8 cellular contexts compared by ENCODE assay signal in genomic region chr10:117216611-117217195, GRCh38. TPM values are rescaled to one million over a fixed set of nuclear protein-coding genes. Genes with fewer than 3 reads are reported as not detected.
DNase-seq lines count a peak whose midpoint lies in the region; ATAC-seq and TF ChIP-seq lines count a peak whose summit lies in the region.

No MANE protein-coding gene starts in this region.

- peak overlapping the region in 7 of 8 donors; percentile 55 to 77 (median 67) for H3K4me3 Mint-ChIP-seq in naive B cell

- H3K9me3 Mint-ChIP-seq in naive B cell, result peaks cover 3 to 25% (median 11%) of the 10 kb centered on the region in 7 donors

- H3K36me3 ChIP-seq in NT2/D1 (ENCODE audit: insufficient read depth, insufficient read length, low read length), result no peaks in the 10 kb centered on the region
- no peaks in the 10 kb centered on the region for H3K36me3 ChIP-seq in esophagus squamous epithelium

- H3K27me3 ChIP-seq in NT2/D1 (ENCODE audit: insufficient read depth, insufficient read length) (peaks cover 23% of the 10 kb centered on the region), esophagus squamous epithelium (peaks cover 0 to 91% (median 9%) of the 10 kb centered on the region in 4 donors)

- ATAC-seq in GM18909 (IDR thresholded peaks at IDR 0.05; ENCODE audit: poor library complexity, unreplicated experiment) (peak; percentile 88), HG03280 (IDR thresholded peaks at IDR 0.05; ENCODE audit: unreplicated experiment) (peak; percentile 85), naive B cell (ENCODE audit: low read depth in 2 of 2) (peak; percentile 64 to 71)

- H3K27ac Mint-ChIP-seq in naive B cell, result peak overlapping the region in 1 of 6 donors; percentile 85

- no peak overlapping the region for H3K4me3 ChIP-seq in NT2/D1 (ENCODE audit: insufficient read length, low read depth)
- H3K4me3 ChIP-seq in esophagus squamous epithelium, result peak overlapping the region; percentile 30 to 62 (median 51)

- no peak for TF ChIP-seq POLR2A in esophagus squamous epithelium (IDR thresholded peaks at IDR 0.05)

- WGBS in esophagus squamous epithelium, 2 donors, result 0 to 1% methylated on average over 1 to 17 of the region's 52 CpGs

- H3K27ac ChIP-seq in esophagus squamous epithelium, result no peak overlapping the region

- intact Hi-C loops in esophagus squamous epithelium (cut with DNase I), result loop anchor here (10.0 kb wide), 2 partner anchors 98 to 238 kb away; no protein-coding TSS in a partner anchor

- peaks cover 27 to 59% (median 45%) of the 10 kb centered on the region in 3 donors for H3K27me3 Mint-ChIP-seq in naive B cell

- peaks cover 0 to 9% of the 10 kb centered on the region in 2 donors for H3K36me3 Mint-ChIP-seq in naive B cell

- H3K4me1 Mint-ChIP-seq in naive B cell, result peaks cover 0 to 15% (median 0%) of the 10 kb centered on the region in 3 donors

- peak; percentile 98 to 100 (median 99) for TF ChIP-seq CTCF in esophagus squamous epithelium (IDR thresholded peaks at IDR 0.05)

- H3K9ac ChIP-seq in NT2/D1 (ENCODE audit: insufficient read length, low read depth), result peak overlapping the region; percentile 50

- peaks cover 31% of the 10 kb centered on the region for H3K9me3 ChIP-seq in NT2/D1 (ENCODE audit: insufficient read depth, low read length)
- H3K9me3 ChIP-seq in esophagus squamous epithelium, result peaks cover 0 to 4% (median 0%) of the 10 kb centered on the region in 3 donors

- H3K4me1 ChIP-seq in NT2/D1 (ENCODE audit: insufficient read depth, insufficient read length) (peaks cover 3% of the 10 kb centered on the region), esophagus squamous epithelium (peaks cover 10 to 26% (median 13%) of the 10 kb centered on the region in 3 donors)

- DNase-seq in Ammon's horn (ENCODE audit: low spot score) (peak; percentile 74), NT2/D1 (ENCODE audit: low read depth, low spot score) (peak; percentile 63), esophagus squamous epithelium (lab: John Stamatoyannopoulos, UW) (no peak), naive B cell (peak; percentile 51)
- DNase-seq in activated T-cell treated with anti-CD3 and anti-CD28 coated beads, Interleukin-2, amount 50 U/mL, for 1 hour, result peak; percentile 76
- DNase-seq in stimulated activated CD8-positive, alpha-beta memory T cell treated with anti-CD3 and anti-CD28 coated beads, Interleukin-7, amount 100 ng/mL, for 4 hours (ENCODE audit: low read depth in 2 of 2), result peak; percentile 25 to 51

RNA-seq across cellular contexts. Expression of gene KCNK18, which starts 19.4 kb away (rescaled TPM):
- total RNA-seq in esophagus squamous epithelium, result not detected
- not detected for polyA plus RNA-seq in naive B cell (ENCODE audit: low read depth in 6 of 6)

RNA-seq across cellular contexts. Expression of gene SLC18A2, which starts 24.2 kb away (rescaled TPM):
- 1 to 10 TPM in 2 of 4 donors, under 1 TPM in 2; 0.11 to 2.9 (median 0.68) TPM for total RNA-seq in esophagus squamous epithelium
- polyA plus RNA-seq in naive B cell (ENCODE audit: low read depth in 6 of 6), result under 1 TPM in 4 of 6 donors, not detected in 2; 0.08 to 0.39 (median 0.19) TPM
